ENCODE assay signal across 27 cellular contexts in the genomic region with DNA sequence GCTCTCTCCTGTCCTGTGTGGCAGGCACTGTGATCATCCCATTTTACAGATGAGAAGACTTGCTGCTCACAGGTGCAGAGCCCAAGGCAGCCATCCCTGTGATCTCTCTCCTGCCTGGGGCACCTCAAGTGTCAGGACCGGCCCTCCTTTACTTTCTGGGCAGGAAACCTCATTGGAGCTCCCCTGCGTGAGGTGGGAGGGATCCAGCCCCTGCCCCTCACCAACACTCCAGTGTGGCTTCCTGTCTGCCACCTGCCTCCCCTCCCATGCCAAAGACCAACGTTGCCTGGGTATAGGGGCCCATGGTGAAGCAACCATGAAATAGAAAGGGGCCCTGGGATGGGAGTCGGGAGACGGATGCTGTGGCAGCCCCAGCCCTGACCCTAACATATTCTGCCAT.
DNase-seq lines count a peak whose midpoint lies in the region; ATAC-seq, FAIRE-seq and TF ChIP-seq lines count a peak whose summit lies in the region.
"Had no signal": no experiment of that assay in that cellular context is flagged by ENCODE, and none has a peak within 500 bp of the region (broad histone marks: within the 10 kb centered on the region; RNA-seq: fewer than 3 reads in every experiment).

No MANE protein-coding gene starts in this region.

- no peak overlapping the region for H2BK120ac ChIP-seq in IMR-90 (ENCODE audit: low read depth, low read length)

- FAIRE-seq in HepG2 (lab: Jason Lieb, UNC) = no peak
- FAIRE-seq: GM12878, H1, RCC 7860 had no signal

- no peak overlapping the region for H3K4me3 Mint-ChIP-seq in activated CD8-positive, alpha-beta T cell treated with anti-CD3 and anti-CD28 coated beads for 36 hours
- H3K4me3 Mint-ChIP-seq: CD4-positive, alpha-beta T cell had no signal

- H3K79me2 ChIP-seq in HepG2 (ENCODE audit: insufficient read depth, low read length) (no peaks in the 10 kb centered on the region), osteoblast (ENCODE audit: insufficient read depth, low read length) (no peaks in the 10 kb centered on the region)

- H3K36me3 Mint-ChIP-seq in activated CD8-positive, alpha-beta T cell treated with anti-CD3 and anti-CD28 coated beads for 36 hours (ENCODE audit: low read depth) = no peaks in the 10 kb centered on the region

- POLR2A ChIA-PET in HepG2 (lab: Yijun Ruan, JAX) (no interaction called here), IMR-90 (lab: Charles Lee; ENCODE audit: unreplicated experiment) (no interaction called here), RWPE1 (lab: Yijun Ruan, JAX; ENCODE audit: low non-redundant PET) (interaction anchor here (0.5 kb wide), 1 partner anchor 95 kb away, joined by 3 read pairs; no protein-coding TSS in a partner anchor)
- POLR2A ChIA-PET in activated CD8-positive, alpha-beta T cell treated with anti-CD3 and anti-CD28 coated beads for 36 hours (lab: Charles Lee) = no interaction called here

- peak overlapping the region; percentile 29 for H3K4ac ChIP-seq in IMR-90 (ENCODE audit: low read depth, low read length)

- TF ChIP-seq POLR2A in HepG2 (IDR thresholded peaks at IDR 0.05; ENCODE audit: insufficient read depth in 1 of 2, low read depth in 2 of 2, low read length in 2 of 2) = no peak
- TF ChIP-seq POLR2A in right lobe of liver (IDR thresholded peaks at IDR 0.05) = no peak
- no peak for TF ChIP-seq POLR2A in IMR-90 (IDR thresholded peaks at IDR 0.05; ENCODE audit: low read depth, low read length)
- no peak for TF ChIP-seq POLR2A in Peyer's patch (IDR thresholded peaks at IDR 0.05)

- H4K8ac ChIP-seq in IMR-90 (ENCODE audit: low read depth in 2 of 2, low read length in 2 of 2) = no peak overlapping the region

- H3K9me3 ChIP-seq in HepG2 (ENCODE audit: low read length) (no peaks in the 10 kb centered on the region), right lobe of liver (no peaks in the 10 kb centered on the region), IMR-90 (ENCODE audit: control insufficient read depth, insufficient read depth, low read length) (peaks cover 3% of the 10 kb centered on the region; the same call in 1 of the 2 replicates), osteoblast (ENCODE audit: low read depth, low read length) (no peaks in the 10 kb centered on the region), Peyer's patch (peaks cover 0 to 3% (median 0%) of the 10 kb centered on the region in 4 donors)
- H3K9me3 ChIP-seq: BE2C, SJCRH30 had no signal

- H3K79me1 ChIP-seq in IMR-90 (ENCODE audit: low read depth in 1 of 2, low read length in 2 of 2) = no peaks in the 10 kb centered on the region

- TF ChIP-seq RAD21 in HepG2 (CRISPR knock-in tag; IDR thresholded peaks at IDR 0.05) (no peak), IMR-90 (IDR thresholded peaks at IDR 0.05; ENCODE audit: low read length) (no peak)

- dilution Hi-C loops in IMR-90 (cut with HindIII; ENCODE audit: low sequenced_read_pairs, unreplicated experiment) = no loop called here

- H3K4me1 Mint-ChIP-seq in activated CD8-positive, alpha-beta T cell treated with anti-CD3 and anti-CD28 coated beads for 36 hours (ENCODE audit: low read depth) = no peaks in the 10 kb centered on the region

- ATAC-seq in HepG2 = no peak
- no peak for ATAC-seq in right lobe of liver
- ATAC-seq in IMR-90 (ENCODE audit: low read depth) = no peak
- ATAC-seq in HG03139 (IDR thresholded peaks at IDR 0.05; ENCODE audit: unreplicated experiment) = no peak
- ATAC-seq in activated CD8-positive, alpha-beta T cell treated with anti-CD3 and anti-CD28 coated beads for 36 hours = no peak
- ATAC-seq: GM12878, HCT116 had no signal

- intact Hi-C loops in HepG2 (cut with micrococcal nuclease; ENCODE audit: unreplicated experiment) (no loop called here), right lobe of liver (cut with DNase I) (no loop called here), IMR-90 (cut with micrococcal nuclease) (no loop called here)
- intact Hi-C loops in activated CD8-positive, alpha-beta T cell treated with anti-CD3 and anti-CD28 coated beads for 36 hours (cut with micrococcal nuclease) = no loop called here

- no peak overlapping the region for H3K18ac ChIP-seq in IMR-90 (ENCODE audit: low read depth, low read length)

- no peak overlapping the region for H3K27ac Mint-ChIP-seq in activated CD8-positive, alpha-beta T cell treated with anti-CD3 and anti-CD28 coated beads for 36 hours
- H3K27ac Mint-ChIP-seq: CD4-positive, alpha-beta T cell had no signal

- peaks cover 0 to 3% of the 10 kb centered on the region in 2 experiments; a peak in 2 of 5 replicates for H3K27me3 ChIP-seq in HepG2 (ENCODE audit: control insufficient read depth in 1 of 2, insufficient read depth in 2 of 2, low read length in 2 of 2)
- no peaks in the 10 kb centered on the region for H3K27me3 ChIP-seq in right lobe of liver
- H3K27me3 ChIP-seq in IMR-90 (ENCODE audit: control insufficient read depth, insufficient read depth, low read length) = no peaks in the 10 kb centered on the region
- no peaks in the 10 kb centered on the region for H3K27me3 ChIP-seq in osteoblast (ENCODE audit: insufficient read depth, low read length)
- no peaks in the 10 kb centered on the region for H3K27me3 ChIP-seq in Peyer's patch
- H3K27me3 ChIP-seq: BE2C, SJCRH30 had no signal

- peak overlapping the region; percentile 60; the same call in 1 of the 2 replicates for H2AK5ac ChIP-seq in IMR-90 (ENCODE audit: low read depth, low read length)

- no peak overlapping the region for H3K9ac ChIP-seq in HepG2 (ENCODE audit: insufficient read depth, low read depth, low read length)
- H3K9ac ChIP-seq in IMR-90 (ENCODE audit: low read depth, low read length) = no peak overlapping the region

- H3K4me3 ChIP-seq in HepG2 (replicated peaks in 1 of 3; ENCODE audit: insufficient read depth in 1 of 3, low read depth in 2 of 3, low read length in 3 of 3) (no peak overlapping the region), right lobe of liver (no peak overlapping the region), IMR-90 (ENCODE audit: insufficient read depth, low read depth, low read length) (no peak overlapping the region), osteoblast (ENCODE audit: insufficient read depth, low read length) (no peak overlapping the region), Peyer's patch (no peak overlapping the region)
- H3K4me3 ChIP-seq: GM12878, SJCRH30 had no signal

- H4K20me1 ChIP-seq in HepG2 (ENCODE audit: insufficient read depth, low read length) = no peaks in the 10 kb centered on the region
- H4K20me1 ChIP-seq in IMR-90 (ENCODE audit: insufficient read depth, low read length) = no peaks in the 10 kb centered on the region
- H4K20me1 ChIP-seq in osteoblast (ENCODE audit: insufficient read depth, low read length) = no peaks in the 10 kb centered on the region

- no peaks in the 10 kb centered on the region for H3K9me3 Mint-ChIP-seq in activated CD8-positive, alpha-beta T cell treated with anti-CD3 and anti-CD28 coated beads for 36 hours
- H3K9me3 Mint-ChIP-seq: CD4-positive, alpha-beta T cell had no signal

- H3K56ac ChIP-seq in IMR-90 (ENCODE audit: extremely low read depth, insufficient read depth, low read length) = no peak overlapping the region

- in situ Hi-C loops in HepG2 (cut with HindIII; ENCODE audit: extremely low pct_ligation_motif_present, low pct_unique_long_range_greater_than_20kb) = no loop called here
- in situ Hi-C loops in IMR-90 (cut with MboI; ENCODE audit: low sequenced_read_pairs) = no loop called here

- H3K27ac ChIP-seq in HepG2 (ENCODE audit: extremely low read length, insufficient read depth, low read length) (no peak overlapping the region), right lobe of liver (no peak overlapping the region), IMR-90 (ENCODE audit: insufficient read depth, low read length) (no peak overlapping the region), RWPE1 (peak overlapping the region; percentile 4; the same call in 1 of the 2 replicates), osteoblast (ENCODE audit: low read depth, low read length) (no peak overlapping the region), Peyer's patch (no peak overlapping the region)
- H3K27ac ChIP-seq: SJCRH30 had no signal

- no peak overlapping the region for H3K14ac ChIP-seq in IMR-90 (replicated peaks; ENCODE audit: low read depth, low read length)

- WGBS in HepG2 (ENCODE audit: low lambda C conversion rate) = 56% methylated on average over 3 of the region's 5 CpGs
- WGBS in right lobe of liver (ENCODE audit: insufficient coverage, low coverage, low lambda C conversion rate, missing lambda C conversion rate) = 60% methylated on average over 1 of the region's 5 CpGs
- WGBS in IMR-90 (ENCODE audit: extremely low coverage in 2 of 2, insufficient read length in 1 of 2), 2 experiments = no CpG with 5 or more reads among the region's 5 CpGs

- CTCF ChIA-PET in HepG2 (lab: Yijun Ruan, JAX; ENCODE audit: low intra/inter-chr PET ratio, low total read pairs) = no interaction called here
- CTCF ChIA-PET in IMR-90 (lab: Yijun Ruan, JAX) = no interaction called here
- CTCF ChIA-PET in RWPE1 (lab: Yijun Ruan, JAX) = no interaction called here
- CTCF ChIA-PET in activated CD8-positive, alpha-beta T cell treated with anti-CD3 and anti-CD28 coated beads for 36 hours (lab: Charles Lee) = no interaction called here

- TF ChIP-seq EP300 in HepG2 (IDR thresholded peaks at IDR 0.05; ENCODE audit: low read depth in 2 of 2, low read length in 2 of 2) = no peak
- no peak for TF ChIP-seq EP300 in HepG2 (CRISPR knock-in tag; IDR thresholded peaks at IDR 0.05; ENCODE audit: borderline replicate concordance)

- H3K23ac ChIP-seq in IMR-90 (ENCODE audit: low read depth, low read length) = no peak overlapping the region

- H3K4me2 ChIP-seq in HepG2 (ENCODE audit: low read depth, low read length) = no peak overlapping the region
- H3K4me2 ChIP-seq in IMR-90 (ENCODE audit: low read depth, low read length) = no peak overlapping the region
- no peak overlapping the region for H3K4me2 ChIP-seq in osteoblast (ENCODE audit: insufficient read depth, low read length)

- H4K5ac ChIP-seq in IMR-90 (ENCODE audit: low read depth, low read length) = no peak overlapping the region

- no peaks in the 10 kb centered on the region for H3K27me3 Mint-ChIP-seq in activated CD8-positive, alpha-beta T cell treated with anti-CD3 and anti-CD28 coated beads for 36 hours
- H3K27me3 Mint-ChIP-seq: CD4-positive, alpha-beta T cell had no signal

- no peak for TF ChIP-seq CTCF in HepG2 (CRISPR knock-in tag; IDR thresholded peaks at IDR 0.05)
- TF ChIP-seq CTCF in right lobe of liver (IDR thresholded peaks at IDR 0.05) = no peak
- TF ChIP-seq CTCF in IMR-90 (conservative IDR thresholded peaks at IDR 0.05; ENCODE audit: low read depth, low read length) = no peak
- TF ChIP-seq CTCF in RWPE1 (conservative IDR thresholded peaks at IDR 0.05; ENCODE audit: low read depth) = no peak
- TF ChIP-seq CTCF in osteoblast (IDR thresholded peaks at IDR 0.05; ENCODE audit: extremely low read depth, low read depth, low read length) = no peak
- no peak for TF ChIP-seq CTCF in Peyer's patch (IDR thresholded peaks at IDR 0.05)
- TF ChIP-seq CTCF in activated CD8-positive, alpha-beta T cell treated with anti-CD3 and anti-CD28 coated beads for 36 hours (IDR thresholded peaks at IDR 0.05) = no peak

- H2BK20ac ChIP-seq in IMR-90 (ENCODE audit: low read depth, low read length) = 0 out of 2 replicates have a peak overlapping the region, but pooled peaks have one; percentile 9

- H2AFZ ChIP-seq in HepG2 (ENCODE audit: low read length) = no peak overlapping the region
- no peak overlapping the region for H2AFZ ChIP-seq in IMR-90 (replicated peaks; ENCODE audit: low read length, poor library complexity)
- no peak overlapping the region for H2AFZ ChIP-seq in osteoblast (ENCODE audit: low read length)

- no peaks in the 10 kb centered on the region for H3K36me3 ChIP-seq in HepG2 (replicated peaks in 1 of 2; ENCODE audit: control insufficient read depth in 1 of 2, insufficient read depth in 2 of 2, low read length in 2 of 2)
- H3K36me3 ChIP-seq in right lobe of liver = no peaks in the 10 kb centered on the region
- no peaks in the 10 kb centered on the region for H3K36me3 ChIP-seq in IMR-90 (ENCODE audit: control insufficient read depth, insufficient read depth, low read length)
- no peaks in the 10 kb centered on the region for H3K36me3 ChIP-seq in osteoblast (ENCODE audit: insufficient read depth, low read length)
- no peaks in the 10 kb centered on the region for H3K36me3 ChIP-seq in Peyer's patch
- H3K36me3 ChIP-seq: BE2C, SJCRH30 had no signal

- H3K9me1 ChIP-seq in IMR-90 (ENCODE audit: insufficient read depth, low read length) = peaks cover 12% of the 10 kb centered on the region

- no peak overlapping the region for H2BK15ac ChIP-seq in IMR-90 (ENCODE audit: low read depth, low read length)

- DNase-seq in HepG2 (ENCODE audit: low spot score) (no peak), right lobe of liver (no peak), IMR-90 (no peak), RWPE1 (ENCODE audit: low spot score) (no peak), osteoblast (ENCODE audit: insufficient read length, low spot score, missing footprints) (peak; percentile 78), Peyer's patch (no peak)
- DNase-seq in activated CD8-positive, alpha-beta T cell treated with anti-CD3 and anti-CD28 coated beads for 36 hours = no peak
- DNase-seq: 8988T; ACHN; BE2C; CD4-positive, alpha-beta T cell; EL; GDM1; KBM-7; MM.1S; NCI-H1048; NCI-H1417 treated with DMSO at 0.1 percent for 48 hours; NCI-H1694 treated with DMSO at 0.1 percent for 48 hours; NCI-H2081; NCI-H2227 treated with DMSO at 0.1 percent for 48 hours; NCI-H526 treated with DMSO at 0.1 percent for 48 hours; SJCRH30 had no signal

- no peak overlapping the region for H2BK5ac ChIP-seq in IMR-90 (ENCODE audit: low read depth, low read length, poor library complexity, severe bottlenecking)

- no peak overlapping the region for H2AK9ac ChIP-seq in IMR-90 (replicated peaks; ENCODE audit: low read depth, low read length, poor library complexity)

- H3K4me1 ChIP-seq in HepG2 (ENCODE audit: insufficient read depth, low read length) = peaks cover 33% of the 10 kb centered on the region
- H3K4me1 ChIP-seq in right lobe of liver = peaks cover 0 to 11% (median 0%) of the 10 kb centered on the region in 4 donors
- H3K4me1 ChIP-seq in IMR-90 (ENCODE audit: control insufficient read depth, insufficient read depth, low read length) = peaks cover 18% of the 10 kb centered on the region
- H3K4me1 ChIP-seq in osteoblast (ENCODE audit: insufficient read depth, low read length) = peaks cover 17% of the 10 kb centered on the region
- peaks cover 0 to 19% (median 4%) of the 10 kb centered on the region in 4 donors for H3K4me1 ChIP-seq in Peyer's patch
- H3K4me1 ChIP-seq: BE2C had no signal

- no TSS peak for BruUV-seq in HepG2 (replicated peaks; lab: Mats Ljungman, UMichigan)
- BruUV-seq in IMR-90 (replicated peaks; lab: Mats Ljungman, UMichigan) = no TSS peak

- H4K91ac ChIP-seq in IMR-90 (ENCODE audit: insufficient read depth, low read depth, low read length) = no peak overlapping the region; the same call in 1 of the 2 replicates
